In genomic region chr1:109379422-109379821, GRCh38 we compare ENCODE assay signal across 27 cellular contexts. TPM values are rescaled to one million over a fixed set of nuclear protein-coding genes. Genes with fewer than 3 reads are reported as not detected.
A peak's percentile ranks its signal among the peaks of the same experiment; 100 is the strongest.
DNase-seq lines count a peak whose midpoint lies in the region; ATAC-seq and TF ChIP-seq lines count a peak whose summit lies in the region.
"Had no signal": no experiment of that assay in that cellular context is flagged by ENCODE, and none has a peak within 500 bp of the region (broad histone marks: within the 10 kb centered on the region; RNA-seq: fewer than 3 reads in every experiment).

No MANE protein-coding gene starts in this region.

- H3K18ac ChIP-seq in mesenchymal stem cell (ENCODE audit: low read depth in 1 of 2, low read length in 2 of 2): peak overlapping the region in 1 of 2 experiments; percentile 54

- ATAC-seq in GM21576 (IDR thresholded peaks at IDR 0.05; ENCODE audit: unreplicated experiment): no peak
- no peak for ATAC-seq in GM21825 (IDR thresholded peaks at IDR 0.05; ENCODE audit: unreplicated experiment)
- ATAC-seq: activated CD4-positive, CD25-positive, alpha-beta regulatory T cell treated with anti-CD3 and anti-CD28 coated beads, Interleukin-2, amount 50 U/mL, for 24 hours; gastroesophageal sphincter; naive thymus-derived CD4-positive, alpha-beta T cell had no signal

- H3K4me3 ChIP-seq in GM23248 (no peak overlapping the region), ascending aorta (no peak overlapping the region), mesenchymal stem cell (ENCODE audit: insufficient read depth in 1 of 2, low read depth in 1 of 2, low read length in 2 of 2) (no peak overlapping the region), tibial artery (no peak overlapping the region), A673 (ENCODE audit: low read depth, low read length, poor library complexity, severe bottlenecking) (no peak overlapping the region)
- H3K4me3 ChIP-seq: colonic mucosa, gastroesophageal sphincter, smooth muscle cell, stomach had no signal

- H2BK15ac ChIP-seq in mesenchymal stem cell (ENCODE audit: low read depth, poor library complexity, severe bottlenecking): no peak overlapping the region

- H3K4ac ChIP-seq in mesenchymal stem cell (ENCODE audit: low read depth in 1 of 2, low read length in 2 of 2): no peak overlapping the region

- peaks cover 15% of the 10 kb centered on the region for H3F3A ChIP-seq in GM23248 (ENCODE audit: insufficient read depth)

- no peak overlapping the region for H4K91ac ChIP-seq in mesenchymal stem cell (ENCODE audit: low read length)

- intact Hi-C loops in ascending aorta (cut with DNase I) (no loop called here), tibial artery (cut with DNase I; ENCODE audit: low total_unique reads) (no loop called here), A673 (cut with micrococcal nuclease; ENCODE audit: unreplicated experiment) (no loop called here)

- H4K8ac ChIP-seq in mesenchymal stem cell (ENCODE audit: low read length): no peak overlapping the region

- H3K4me2 ChIP-seq in GM23248 (ENCODE audit: unreplicated experiment) (no peak overlapping the region), mesenchymal stem cell (ENCODE audit: low read length, poor library complexity, severe bottlenecking) (no peak overlapping the region)
- H3K4me2 ChIP-seq: smooth muscle cell had no signal

- no TSS peak for BruUV-seq in A673 (replicated peaks; lab: Mats Ljungman, UMichigan)

- no peaks in the 10 kb centered on the region for H4K20me1 ChIP-seq in GM23248 (ENCODE audit: insufficient read depth)

- no peaks in the 10 kb centered on the region for H3K79me2 ChIP-seq in GM23248 (ENCODE audit: insufficient read depth)

- H2AFZ ChIP-seq in GM23248 (no peak overlapping the region), mesenchymal stem cell (ENCODE audit: low read depth, low read length) (no peak overlapping the region)

- POLR2A ChIA-PET in A673 (lab: Charles Lee; ENCODE audit: low non-redundant PET): no interaction called here

- H3K9me3 ChIP-seq in GM23248 (ENCODE audit: low read depth) (no peaks in the 10 kb centered on the region), ascending aorta (no peaks in the 10 kb centered on the region), mesenchymal stem cell (ENCODE audit: control insufficient read depth, low read length) (peaks cover under 1% of the 10 kb centered on the region), tibial artery (no peaks in the 10 kb centered on the region), A673 (ENCODE audit: low read depth, low read length, poor library complexity, severe bottlenecking) (peaks cover 2% of the 10 kb centered on the region)
- H3K9me3 ChIP-seq: colonic mucosa, gastroesophageal sphincter, stomach had no signal

- H3K9ac ChIP-seq in GM23248: 0 out of 2 replicates have a peak overlapping the region, but pooled peaks have one; percentile 2
- H3K9ac ChIP-seq in mesenchymal stem cell (ENCODE audit: low read length): peak overlapping the region; percentile 65

- H3K23ac ChIP-seq in mesenchymal stem cell (ENCODE audit: low read length in 2 of 2): no peak overlapping the region

- no peak for TF ChIP-seq CTCF in ascending aorta (IDR thresholded peaks at IDR 0.05)
- TF ChIP-seq CTCF in tibial artery (IDR thresholded peaks at IDR 0.05): no peak
- TF ChIP-seq CTCF in A673 (conservative IDR thresholded peaks at IDR 0.05; ENCODE audit: low read depth, low read length): no peak

- DNase-seq in GM23248 (peak; percentile 70), ascending aorta (ENCODE audit: low spot score in 2 of 2) (no peak), mesenchymal stem cell (no peak), tibial artery (no peak), A673 (ENCODE audit: low spot score) (no peak)
- DNase-seq: activated CD4-positive, alpha-beta memory T cell treated with anti-CD3 and anti-CD28 coated beads for 36 hours; activated CD8-positive, alpha-beta memory T cell treated with anti-CD3 and anti-CD28 coated beads, Interleukin-2, amount 50 U/mL, for 48 hours; activated naive CD4-positive, alpha-beta T cell treated with anti-CD3 and anti-CD28 coated beads, Interleukin-2, amount 10 ng/mL, durations not matched to agents 7 days and 5 days; amniotic stem cell; CD4-positive, CD25-positive, alpha-beta regulatory T cell; colonic mucosa; GOT3; islet precursor cell; midbrain; naive thymus-derived CD4-positive, alpha-beta T cell; NCI-H1048; NCI-H187 treated with DMSO at 0.1 percent for 48 hours; NCI-H526; nucleus accumbens; stimulated activated CD4-positive, alpha-beta T cell treated with anti-CD3 and anti-CD28 coated beads, Interleukin-1b, Interleukin-23, amount 100 ng/mL, for 48 hours; stimulated activated CD8-positive, alpha-beta memory T cell treated with anti-CD3 and anti-CD28 coated beads, Interleukin-4, amount 100 ng/mL, for 48 hours; stomach had no signal

- H2BK12ac ChIP-seq in mesenchymal stem cell (ENCODE audit: low read length in 2 of 2): no peak overlapping the region

- no peak overlapping the region for H2AK5ac ChIP-seq in mesenchymal stem cell (ENCODE audit: low read length, severe bottlenecking)

- CTCF ChIA-PET in A673 (lab: Charles Lee): no interaction called here

- no peak overlapping the region for H3K27ac ChIP-seq in GM23248
- H3K27ac ChIP-seq in ascending aorta: peak overlapping the region; percentile 90 to 91
- H3K27ac ChIP-seq in mesenchymal stem cell (ENCODE audit: low read length, poor library complexity, severe bottlenecking): no peak overlapping the region
- H3K27ac ChIP-seq in tibial artery: peak overlapping the region; percentile 82 to 87
- no peak overlapping the region for H3K27ac ChIP-seq in A673 (ENCODE audit: low read depth, low read length, poor library complexity, severe bottlenecking)
- H3K27ac ChIP-seq: colonic mucosa had no signal

- H3K9me2 ChIP-seq in GM23248 (ENCODE audit: insufficient read depth): no peaks in the 10 kb centered on the region

- H3K27me3 ChIP-seq in GM23248 (replicated peaks; ENCODE audit: insufficient read depth) (no peaks in the 10 kb centered on the region), ascending aorta (no peaks in the 10 kb centered on the region), mesenchymal stem cell (ENCODE audit: control insufficient read depth in 1 of 2, insufficient read depth in 1 of 2, low read length in 2 of 2) (no peaks in the 10 kb centered on the region), tibial artery (no peaks in the 10 kb centered on the region), A673 (replicated peaks; ENCODE audit: insufficient read depth, low read depth, low read length, poor library complexity) (no peaks in the 10 kb centered on the region)
- H3K27me3 ChIP-seq: colonic mucosa, gastroesophageal sphincter, stomach had no signal

- H2BK5ac ChIP-seq in mesenchymal stem cell (ENCODE audit: low read depth, low read length, poor library complexity, severe bottlenecking): no peak overlapping the region

- no peaks in the 10 kb centered on the region for H3K36me3 ChIP-seq in GM23248 (ENCODE audit: low read depth)
- no peaks in the 10 kb centered on the region for H3K36me3 ChIP-seq in ascending aorta
- no peaks in the 10 kb centered on the region for H3K36me3 ChIP-seq in mesenchymal stem cell (ENCODE audit: control insufficient read depth in 1 of 2, insufficient read depth in 2 of 2, low read depth in 1 of 2, low read length in 2 of 2)
- H3K36me3 ChIP-seq in tibial artery: no peaks in the 10 kb centered on the region
- no peaks in the 10 kb centered on the region for H3K36me3 ChIP-seq in A673 (ENCODE audit: insufficient read depth, low read length, poor library complexity, severe bottlenecking)
- H3K36me3 ChIP-seq: colonic mucosa, gastroesophageal sphincter, stomach had no signal

- in situ Hi-C loops in GM23248 (cut with MboI): no loop called here

- H3K79me1 ChIP-seq in mesenchymal stem cell (replicated peaks; ENCODE audit: low read length, poor library complexity, severe bottlenecking): peaks cover 10% of the 10 kb centered on the region

- 62 to 78% methylated on average over 3 of the region's 3 CpGs for WGBS in GM23248 (ENCODE audit: low coverage in 1 of 2, low lambda C conversion rate in 2 of 2, missing lambda C conversion rate in 2 of 2), 2 experiments
- WGBS in mesenchymal stem cell: 95% methylated on average over 2 of the region's 3 CpGs

- H3K14ac ChIP-seq in mesenchymal stem cell (ENCODE audit: low read length in 2 of 2): no peak overlapping the region

- H3K4me1 ChIP-seq in GM23248 (ENCODE audit: insufficient read depth) (peaks cover 34% of the 10 kb centered on the region), ascending aorta (peaks cover 9 to 63% of the 10 kb centered on the region in 2 donors), mesenchymal stem cell (ENCODE audit: control insufficient read depth, insufficient read depth, low read depth, low read length) (peaks cover 2% of the 10 kb centered on the region), tibial artery (peaks cover 0 to 100% (median 43%) of the 10 kb centered on the region in 4 donors), A673 (ENCODE audit: insufficient read depth, low read length, poor library complexity, severe bottlenecking) (peaks cover 6% of the 10 kb centered on the region)
- H3K4me1 ChIP-seq: colonic mucosa had no signal

- no peak overlapping the region for H2BK120ac ChIP-seq in mesenchymal stem cell (ENCODE audit: low read depth, low read length)

RNA-seq across cellular contexts. Expression of gene SORT1, which starts 18.3 kb away (rescaled TPM):
- 8.4 and 11.8 TPM in 2 replicates for total RNA-seq in GM23248 (2014; rRNA removed; shearing (Covaris generic))
- polyA plus RNA-seq in GM23248 (2016; fragmentation: Nextera tagmentation; extraction: Ambion mirVana): 6.7 and 7.1 TPM in 2 replicates
- 111 TPM for total RNA-seq in ascending aorta
- 42.3 TPM for polyA plus RNA-seq in mesenchymal stem cell (2013, experiment 1 of 2)
- 43.1 TPM for polyA plus RNA-seq in mesenchymal stem cell (2013, experiment 2 of 2)
- total RNA-seq in A673 (2021): 52.4 and 56.5 TPM in 2 replicates
- polyA plus RNA-seq: CD4-positive, CD25-positive, alpha-beta regulatory T cell; naive thymus-derived CD4-positive, alpha-beta T cell had no signal

RNA-seq across cellular contexts. Expression of gene PSMA5, which starts 46.8 kb away (rescaled TPM):
- 38.8 and 53.7 TPM in 2 replicates for total RNA-seq in GM23248 (2014; rRNA removed; shearing (Covaris generic))
- polyA plus RNA-seq in GM23248 (2016; fragmentation: Nextera tagmentation; extraction: Ambion mirVana): 89.7 and 94.5 TPM in 2 replicates
- 2.6 TPM for total RNA-seq in ascending aorta
- polyA plus RNA-seq in mesenchymal stem cell (2013, experiment 1 of 2): 80.5 TPM
- polyA plus RNA-seq in mesenchymal stem cell (2013, experiment 2 of 2): 87.1 TPM
- total RNA-seq in A673 (2021): 189 and 201 TPM in 2 replicates

Comparison
In these comparisons a context has a peak if more than half of its experiments do, and no peak if none do; other contexts are left out.
1. H3K27ac ChIP-seq: peak in ascending aorta (2 of 2) and tibial artery (2 of 2); none in GM23248 (single experiment), mesenchymal stem cell (single experiment) and A673 (single experiment).
2. RNA of gene PSMA5, which starts 46.8 kb away (total RNA-seq): 189 to 201 TPM in A673 and 38.8 to 53.7 TPM in GM23248; 2.6 TPM in ascending aorta (single experiment); every median in the first group is over 10 times any median in the second.